Comparison of ENCODE assay signal across 1 cellular context in the genomic region with DNA sequence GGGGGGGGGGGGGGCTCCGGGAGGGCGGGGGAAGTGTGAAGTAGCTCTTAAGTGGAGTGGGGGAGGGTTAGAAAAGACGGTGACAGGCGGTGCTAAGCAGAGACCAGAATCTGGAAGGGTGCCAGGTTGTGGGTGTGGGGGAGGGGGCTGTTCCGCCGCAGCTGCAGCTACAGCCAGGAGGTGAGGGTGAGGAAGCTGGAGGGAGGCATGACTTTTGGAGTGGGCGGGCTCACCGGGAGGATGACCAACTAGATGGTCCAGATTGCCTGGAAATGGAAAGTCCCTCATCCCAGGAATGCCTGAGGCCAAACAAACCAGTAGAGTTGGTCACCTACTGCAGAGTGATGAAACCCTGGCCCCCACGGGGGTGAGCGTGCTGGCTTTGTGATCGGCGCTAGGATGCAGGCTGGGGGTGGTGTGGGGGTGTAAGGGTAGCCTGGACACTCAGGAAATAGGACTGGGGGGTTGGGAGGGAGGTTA.
TF ChIP-seq lines count a peak whose summit lies in the region.

No MANE protein-coding gene starts in this region.

TF ChIP-seq in GM12878, 131 proteins besides CTCF, POLR2A, EP300 and RAD21 (continued from another document):
- TF ChIP-seq, protein P1, sequence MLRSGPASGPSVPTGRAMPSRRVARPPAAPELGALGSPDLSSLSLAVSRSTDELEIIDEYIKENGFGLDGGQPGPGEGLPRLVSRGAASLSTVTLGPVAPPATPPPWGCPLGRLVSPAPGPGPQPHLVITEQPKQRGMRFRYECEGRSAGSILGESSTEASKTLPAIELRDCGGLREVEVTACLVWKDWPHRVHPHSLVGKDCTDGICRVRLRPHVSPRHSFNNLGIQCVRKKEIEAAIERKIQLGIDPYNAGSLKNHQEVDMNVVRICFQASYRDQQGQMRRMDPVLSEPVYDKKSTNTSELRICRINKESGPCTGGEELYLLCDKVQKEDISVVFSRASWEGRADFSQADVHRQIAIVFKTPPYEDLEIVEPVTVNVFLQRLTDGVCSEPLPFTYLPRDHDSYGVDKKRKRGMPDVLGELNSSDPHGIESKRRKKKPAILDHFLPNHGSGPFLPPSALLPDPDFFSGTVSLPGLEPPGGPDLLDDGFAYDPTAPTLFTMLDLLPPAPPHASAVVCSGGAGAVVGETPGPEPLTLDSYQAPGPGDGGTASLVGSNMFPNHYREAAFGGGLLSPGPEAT (IDR thresholded peaks at IDR 0.05; ENCODE audit: low read depth) = peak; percentile 61; the same call in 1 of the 2 replicates
- TF ChIP-seq, protein P2, sequence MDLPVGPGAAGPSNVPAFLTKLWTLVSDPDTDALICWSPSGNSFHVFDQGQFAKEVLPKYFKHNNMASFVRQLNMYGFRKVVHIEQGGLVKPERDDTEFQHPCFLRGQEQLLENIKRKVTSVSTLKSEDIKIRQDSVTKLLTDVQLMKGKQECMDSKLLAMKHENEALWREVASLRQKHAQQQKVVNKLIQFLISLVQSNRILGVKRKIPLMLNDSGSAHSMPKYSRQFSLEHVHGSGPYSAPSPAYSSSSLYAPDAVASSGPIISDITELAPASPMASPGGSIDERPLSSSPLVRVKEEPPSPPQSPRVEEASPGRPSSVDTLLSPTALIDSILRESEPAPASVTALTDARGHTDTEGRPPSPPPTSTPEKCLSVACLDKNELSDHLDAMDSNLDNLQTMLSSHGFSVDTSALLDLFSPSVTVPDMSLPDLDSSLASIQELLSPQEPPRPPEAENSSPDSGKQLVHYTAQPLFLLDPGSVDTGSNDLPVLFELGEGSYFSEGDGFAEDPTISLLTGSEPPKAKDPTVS (IDR thresholded peaks at IDR 0.05; ENCODE audit: low read depth, low read length) = no peak
- TF ChIP-seq SPI1 (IDR thresholded peaks at IDR 0.05; ENCODE audit: borderline replicate concordance, insufficient read depth, low read depth, low read length) (peak; percentile 14; the same call in 1 of the 2 replicates), MTA2 (IDR thresholded peaks at IDR 0.05; ENCODE audit: low read depth) (peak; percentile 42), ZNF217 (IDR thresholded peaks at IDR 0.05) (peak; percentile 50; the same call in 1 of the 2 replicates), CHD2 (IDR thresholded peaks at IDR 0.05; ENCODE audit: borderline replicate concordance, low read depth, low read length) (peak; percentile 37; the same call in 1 of the 2 replicates), HDAC6 (IDR thresholded peaks at IDR 0.05; ENCODE audit: unreplicated experiment) (no peak), HDGF (IDR thresholded peaks at IDR 0.05) (peak; percentile 70), SMC3 (IDR thresholded peaks at IDR 0.05; ENCODE audit: borderline replicate concordance, low read length) (no peak)
